ENCODE assay signal across 8 cellular contexts in genomic region chr20:31712112-31712553, GRCh38. TPM values are rescaled to one million over a fixed set of nuclear protein-coding genes. Genes with fewer than 3 reads are reported as not detected.
DNase-seq lines count a peak whose midpoint lies in the region; ATAC-seq and TF ChIP-seq lines count a peak whose summit lies in the region.

No MANE protein-coding gene starts in this region.

- peaks cover 91% of the 10 kb centered on the region for H3K79me2 ChIP-seq in GM23248 (ENCODE audit: insufficient read depth)
- peaks cover 80% of the 10 kb centered on the region for H3K79me2 ChIP-seq in OCI-LY7 (ENCODE audit: insufficient read depth, low read depth, low read length)

- H4K20me1 ChIP-seq in GM23248 (ENCODE audit: insufficient read depth), result no peaks in the 10 kb centered on the region
- peaks cover 8% of the 10 kb centered on the region; the same call in 1 of the 2 replicates for H4K20me1 ChIP-seq in OCI-LY7 (ENCODE audit: insufficient read depth, low read length)

- H3K9ac ChIP-seq in GM23248, result peak overlapping the region; percentile 75
- H3K9ac ChIP-seq in rectal smooth muscle tissue (ENCODE audit: low read length), result no peak overlapping the region

- no TSS peak for BruUV-seq in OCI-LY7 (replicated peaks; lab: Mats Ljungman, UMichigan)

- TF ChIP-seq CTCF in OCI-LY7 (conservative IDR thresholded peaks at IDR 0.05; ENCODE audit: low read length), result no peak
- TF ChIP-seq CTCF in esophagus squamous epithelium (IDR thresholded peaks at IDR 0.05), result no peak

- POLR2A ChIA-PET in OCI-LY7 (lab: Charles Lee), result interaction anchor here (0.6 to 3.4 kb wide), 5 partner anchors 11 to 24 kb away, joined by 3 to 15 read pairs (median 3); partner anchors contain the start of gene BCL2L1

- H3K27ac ChIP-seq in GM23248 (peak overlapping the region; percentile 94), OCI-LY7 (ENCODE audit: low read depth, low read length, poor library complexity, severe bottlenecking) (peak overlapping the region; percentile 98), esophagus squamous epithelium (peak overlapping the region; percentile 81 to 98 (median 96)), rectal smooth muscle tissue (ENCODE audit: low read depth, low read length) (peak overlapping the region; percentile 71)

- H2AFZ ChIP-seq in GM23248 (peak overlapping the region; percentile 14; the same call in 1 of the 2 replicates), OCI-LY7 (ENCODE audit: low read length) (no peak overlapping the region)

- 78% methylated on average over 5 of the region's 5 CpGs for WGBS in GM23248 (ENCODE audit: low coverage in 1 of 2, low lambda C conversion rate in 2 of 2, missing lambda C conversion rate in 2 of 2), 2 experiments
- 27 to 41% methylated on average over 5 of the region's 5 CpGs for WGBS in esophagus squamous epithelium, 2 donors

- TF ChIP-seq POLR2A in esophagus squamous epithelium (IDR thresholded peaks at IDR 0.05), result no peak

- CTCF ChIA-PET in OCI-LY7 (lab: Charles Lee; ENCODE audit: unreplicated experiment), result no interaction called here

- H3K4me1 ChIP-seq in GM23248 (ENCODE audit: insufficient read depth) (peaks cover 52% of the 10 kb centered on the region), OCI-LY7 (ENCODE audit: insufficient read depth, low read length, poor library complexity, severe bottlenecking) (peaks cover 95% of the 10 kb centered on the region), esophagus squamous epithelium (peaks cover 76 to 99% (median 77%) of the 10 kb centered on the region in 3 donors), rectal smooth muscle tissue (ENCODE audit: control insufficient read depth, insufficient read depth, low read length) (peaks cover 20% of the 10 kb centered on the region)

- peaks cover 9% of the 10 kb centered on the region for H3K36me3 ChIP-seq in GM23248 (ENCODE audit: low read depth)
- H3K36me3 ChIP-seq in OCI-LY7 (ENCODE audit: insufficient read depth, low read length), result peaks cover 82% of the 10 kb centered on the region
- peaks cover 0 to 51% (median 3%) of the 10 kb centered on the region in 3 donors for H3K36me3 ChIP-seq in esophagus squamous epithelium
- H3K36me3 ChIP-seq in rectal smooth muscle tissue (ENCODE audit: control insufficient read depth, insufficient read depth, low read length), result peaks cover under 1% of the 10 kb centered on the region

- H3K9me2 ChIP-seq in GM23248 (ENCODE audit: insufficient read depth), result no peaks in the 10 kb centered on the region
- no peaks in the 10 kb centered on the region for H3K9me2 ChIP-seq in OCI-LY7 (ENCODE audit: insufficient read depth, low read length)

- H3K4me2 ChIP-seq in GM23248 (ENCODE audit: unreplicated experiment) (peak overlapping the region; percentile 87), OCI-LY7 (ENCODE audit: low read length) (peak overlapping the region; percentile 55)

- in situ Hi-C loops in GM23248 (cut with MboI), result no loop called here

- H3K27me3 ChIP-seq in GM23248 (replicated peaks; ENCODE audit: insufficient read depth) (no peaks in the 10 kb centered on the region), esophagus squamous epithelium (no peaks in the 10 kb centered on the region), rectal smooth muscle tissue (ENCODE audit: control insufficient read depth, insufficient read depth, low read length) (no peaks in the 10 kb centered on the region)

- peak overlapping the region; percentile 69 for H3K4me3 ChIP-seq in GM23248
- no peak overlapping the region for H3K4me3 ChIP-seq in OCI-LY7 (ENCODE audit: low read depth, low read length, poor library complexity, severe bottlenecking)
- peak overlapping the region in 3 of 4 donors; percentile 14 to 53 (median 19) for H3K4me3 ChIP-seq in esophagus squamous epithelium
- H3K4me3 ChIP-seq in rectal smooth muscle tissue (ENCODE audit: low read length), result no peak overlapping the region

- DNase-seq in GM23248, result no peak
- DNase-seq in OCI-LY7 (ENCODE audit: low spot score), result no peak
- no peak for DNase-seq in esophagus squamous epithelium (lab: John Stamatoyannopoulos, UW)
- DNase-seq in hepatic stellate cell (ENCODE audit: low spot score), result no peak
- DNase-seq in NOMO-1 treated with DMSO at 0.1 percent for 48 hours (lab: John Stamatoyannopoulos, UW; ENCODE audit: unreplicated experiment), result no peak

- H3K9me3 ChIP-seq in GM23248 (ENCODE audit: low read depth) (no peaks in the 10 kb centered on the region), OCI-LY7 (ENCODE audit: low read length) (peaks cover under 1% of the 10 kb centered on the region; the same call in 1 of the 2 replicates), esophagus squamous epithelium (no peaks in the 10 kb centered on the region)

- peaks cover 44% of the 10 kb centered on the region for H3F3A ChIP-seq in GM23248 (ENCODE audit: insufficient read depth)

- intact Hi-C loops in OCI-LY7 (cut with micrococcal nuclease; ENCODE audit: unreplicated experiment) (no loop called here), esophagus squamous epithelium (cut with DNase I) (no loop called here)

- ATAC-seq in HG02870 (IDR thresholded peaks at IDR 0.05; ENCODE audit: unreplicated experiment), result no peak
- no peak for ATAC-seq in GM19463 (IDR thresholded peaks at IDR 0.05; ENCODE audit: unreplicated experiment)

RNA-seq across cellular contexts. Expression of gene BCL2L1, which starts 10.5 kb away (rescaled TPM):
- total RNA-seq in GM23248 (2014; rRNA removed; shearing (Covaris generic)), result 83.8 and 95.1 TPM in 2 replicates
- polyA plus RNA-seq in GM23248 (2016; fragmentation: Nextera tagmentation; extraction: Ambion mirVana), result 56.2 and 56.3 TPM in 2 replicates
- total RNA-seq in OCI-LY7 (2014; rRNA removed; shearing (Covaris generic)), result 83.2 and 88.8 TPM in 2 replicates
- total RNA-seq in OCI-LY7 (2022) (64.2 and 71.5 TPM in 2 replicates), esophagus squamous epithelium (100 to 1,000 TPM in 1 of 4 donors, 10 to 100 TPM in 3; 65.4 to 105 (median 90.1) TPM)

RNA-seq across cellular contexts. Expression of gene TPX2, which starts 27.0 kb away (rescaled TPM):
- total RNA-seq in GM23248 (2014; rRNA removed; shearing (Covaris generic)), result 35.5 and 39.6 TPM in 2 replicates
- 37.6 and 37.7 TPM in 2 replicates for polyA plus RNA-seq in GM23248 (2016; fragmentation: Nextera tagmentation; extraction: Ambion mirVana)
- 121 and 134 TPM in 2 replicates for total RNA-seq in OCI-LY7 (2014; rRNA removed; shearing (Covaris generic))
- total RNA-seq in OCI-LY7 (2022) (173 and 183 TPM in 2 replicates), esophagus squamous epithelium (10 to 100 TPM; 11.4 to 47.1 (median 18.2) TPM)

Comparison
In these comparisons a context has a peak if more than half of its experiments do, and no peak if none do; other contexts are left out.
1. H3K4me3 ChIP-seq: peak in GM23248 (single experiment) and esophagus squamous epithelium (3 of 4); none in OCI-LY7 (single experiment) and rectal smooth muscle tissue (single experiment).
2. Peak in every context shown above with its lines, with median percentiles within 50 percentile points of each other: H3K27ac ChIP-seq.